Comparison of ENCODE assay signal across 15 cellular contexts in the genomic region with DNA sequence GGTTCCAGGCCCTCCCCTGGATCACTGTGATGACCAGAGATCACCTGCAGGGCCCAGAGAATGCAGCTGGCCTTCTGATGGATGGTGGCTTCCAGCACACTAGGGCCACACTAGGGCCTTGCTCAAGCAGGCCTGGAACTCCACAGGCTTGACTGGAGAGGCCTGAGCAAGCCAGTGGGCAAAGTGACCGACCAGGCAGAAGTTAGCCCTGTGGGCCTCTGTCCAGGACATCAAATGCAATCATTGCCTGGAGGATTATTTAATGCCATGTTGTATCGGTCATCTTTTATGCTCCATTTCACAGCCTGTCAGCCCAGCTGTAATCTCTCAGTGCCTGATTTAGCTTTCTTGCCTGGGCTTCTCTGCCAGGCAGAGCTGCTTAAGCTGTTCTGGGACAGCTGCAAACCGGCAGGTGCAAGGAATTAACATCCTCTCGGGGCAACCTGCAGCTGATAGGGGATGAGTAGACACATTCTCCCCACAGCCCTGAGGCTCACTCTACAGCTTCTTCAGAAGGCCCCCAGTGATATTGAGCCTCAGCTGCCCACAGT. TPM values are rescaled to one million over a fixed set of nuclear protein-coding genes. Genes with fewer than 3 reads are reported as not detected.
A peak's percentile ranks its signal among the peaks of the same experiment; 100 is the strongest.
DNase-seq lines count a peak whose midpoint lies in the region; ATAC-seq and TF ChIP-seq lines count a peak whose summit lies in the region.
"Had no signal": no experiment of that assay in that cellular context is flagged by ENCODE, and none has a peak within 500 bp of the region (broad histone marks: within the 10 kb centered on the region; RNA-seq: fewer than 3 reads in every experiment).

No MANE protein-coding gene starts in this region.

- WGBS in esophagus muscularis mucosa = 17% methylated on average over 2 of the region's 4 CpGs

- peaks cover 13% of the 10 kb centered on the region for H3K36me3 ChIP-seq in DND-41 (ENCODE audit: insufficient read depth, low read length)
- peaks cover 8 to 21% (median 17%) of the 10 kb centered on the region in 4 donors for H3K36me3 ChIP-seq in esophagus muscularis mucosa
- H3K36me3 ChIP-seq in colonic mucosa = no peaks in the 10 kb centered on the region
- H3K36me3 ChIP-seq: prostate gland had no signal

- H3K9ac ChIP-seq in DND-41 (ENCODE audit: low read depth, low read length) = no peak overlapping the region
- H3K9ac ChIP-seq in colonic mucosa (ENCODE audit: low read depth in 2 of 2, low read length in 2 of 2) = no peak overlapping the region
- H3K9ac ChIP-seq: GM23248 had no signal

- no peaks in the 10 kb centered on the region for H3K79me2 ChIP-seq in DND-41 (ENCODE audit: insufficient read depth, low read length)

- intact Hi-C loops in esophagus muscularis mucosa (cut with DNase I) (loop anchor here (5.0 kb wide), 1 partner anchor 158 kb away; no protein-coding TSS in a partner anchor), colonic mucosa (cut with DNase I) (loop anchor here (5.0 to 10.0 kb wide), 3 partner anchors 83 to 766 kb away; no protein-coding TSS in a partner anchor)

- no peak overlapping the region for H3K4me2 ChIP-seq in DND-41 (ENCODE audit: insufficient read depth, low read length)

- TF ChIP-seq EP300 in esophagus muscularis mucosa (IDR thresholded peaks at IDR 0.05) = no peak

- no peak for TF ChIP-seq POLR2A in esophagus muscularis mucosa (IDR thresholded peaks at IDR 0.05; ENCODE audit: low read depth)

- no peaks in the 10 kb centered on the region for H3K4me1 ChIP-seq in DND-41 (ENCODE audit: insufficient read depth, low read length)
- peaks cover 28 to 33% (median 32%) of the 10 kb centered on the region in 4 donors for H3K4me1 ChIP-seq in esophagus muscularis mucosa
- no peaks in the 10 kb centered on the region for H3K4me1 ChIP-seq in colonic mucosa
- H3K4me1 ChIP-seq: prostate gland had no signal

- H3K4me3 ChIP-seq in DND-41 (ENCODE audit: low read depth in 1 of 2, low read length in 2 of 2) = no peak overlapping the region
- no peak overlapping the region for H3K4me3 ChIP-seq in esophagus muscularis mucosa
- no peak overlapping the region for H3K4me3 ChIP-seq in colonic mucosa
- H3K4me3 ChIP-seq: GM23248, prostate gland had no signal

- DNase-seq in DND-41 (no peak), NCI-H82 treated with DMSO at 0.1 percent for 48 hours (lab: John Stamatoyannopoulos, UW; ENCODE audit: unreplicated experiment) (peak; percentile 44), esophagus muscularis mucosa (ENCODE audit: extremely low spot score) (no peak), retina (peak; percentile 87), colonic mucosa (no peak)
- DNase-seq: activated CD4-positive, alpha-beta T cell treated with anti-CD3 and anti-CD28 coated beads for 4 hours; CD8-positive, alpha-beta T cell; GM23248; NCI-H1092; stimulated activated CD4-positive, alpha-beta T cell treated with anti-CD3 and anti-CD28 coated beads, Interleukin-4, amount 100 ng/mL, for 4 hours; stimulated activated naive CD8-positive, alpha-beta T cell treated with anti-CD3 and anti-CD28 coated beads, Interleukin-15, amount 100 ng/mL, for 72 hours; T-cell had no signal

- ATAC-seq in DND-41 (ENCODE audit: insufficient read depth, low read depth) (0 out of 3 replicates have a peak, but pooled peaks have one; percentile 7), GM18517 (IDR thresholded peaks at IDR 0.05; ENCODE audit: unreplicated experiment) (no peak), GM19397 (IDR thresholded peaks at IDR 0.05; ENCODE audit: unreplicated experiment) (no peak)
- ATAC-seq: CD8-positive, alpha-beta T cell; stimulated activated naive CD8-positive, alpha-beta T cell treated with anti-CD3 and anti-CD28 coated beads, Interleukin-15, amount 100 ng/mL, for 72 hours; T-cell had no signal

- H3K9me3 ChIP-seq in DND-41 (ENCODE audit: insufficient read depth, low read length, severe bottlenecking) (no peaks in the 10 kb centered on the region), esophagus muscularis mucosa (no peaks in the 10 kb centered on the region), colonic mucosa (no peaks in the 10 kb centered on the region)
- H3K9me3 ChIP-seq: prostate gland had no signal

- no peaks in the 10 kb centered on the region for H4K20me1 ChIP-seq in DND-41 (ENCODE audit: insufficient read depth, low read length)

- TF ChIP-seq CTCF in DND-41 (IDR thresholded peaks at IDR 0.05; ENCODE audit: borderline replicate concordance, extremely low read depth, low read length, poor library complexity, severe bottlenecking) = no peak
- TF ChIP-seq CTCF in esophagus muscularis mucosa (IDR thresholded peaks at IDR 0.05) = no peak
- TF ChIP-seq CTCF in colonic mucosa (IDR thresholded peaks at IDR 0.05) = no peak

- no peak overlapping the region for H2AFZ ChIP-seq in DND-41 (ENCODE audit: low read depth, low read length)
- H2AFZ ChIP-seq: GM23248 had no signal

- H3K27ac ChIP-seq in DND-41 (ENCODE audit: low read length) (no peak overlapping the region), esophagus muscularis mucosa (replicated peaks in 1 of 4) (peak overlapping the region in 3 of 4 donors; percentile 10 to 36 (median 12)), colonic mucosa (no peak overlapping the region)
- H3K27ac ChIP-seq: GM23248, prostate gland had no signal

- H3K27me3 ChIP-seq in DND-41 (ENCODE audit: insufficient read depth, low read length, poor library complexity) (no peaks in the 10 kb centered on the region), esophagus muscularis mucosa (no peaks in the 10 kb centered on the region), colonic mucosa (no peaks in the 10 kb centered on the region)

RNA-seq across cellular contexts. Expression of a gene that starts 17.7 kb away (rescaled TPM):
- total RNA-seq in esophagus muscularis mucosa = 10 to 100 TPM; 67.9 to 99.3 (median 91.7) TPM
- 10 to 100 TPM; 43.4 to 43.9 TPM for total RNA-seq in colonic mucosa

RNA-seq across cellular contexts. Expression of a gene that starts 35.7 kb away (rescaled TPM):
- total RNA-seq in esophagus muscularis mucosa (1 to 10 TPM; 2.2 to 5.0 (median 3.7) TPM), colonic mucosa (1 to 10 TPM; 2.6 to 3.1 TPM)

Comparison
In these comparisons a context has a peak if more than half of its experiments do, and no peak if none do; other contexts are left out.
1. DNase-seq: peak in NCI-H82 treated with DMSO at 0.1 percent for 48 hours (single experiment) and retina (single experiment); none in DND-41 (single experiment), esophagus muscularis mucosa (single experiment) and colonic mucosa (single experiment).
2. H3K27ac ChIP-seq: peak in esophagus muscularis mucosa (3 of 4); none in DND-41 (single experiment) and colonic mucosa (single experiment).